2 cellular contexts compared by ENCODE assay signal in genomic region chr16:88345031-88345942, GRCh38.
TF ChIP-seq lines count a peak whose summit lies in the region.

No MANE protein-coding gene starts in this region.

TF ChIP-seq in IMR-90, 13 proteins besides CTCF, POLR2A, EP300 and RAD21 (continued from another document):
- TF ChIP-seq NFE2L2 (IDR thresholded peaks at IDR 0.05; ENCODE audit: low read depth, low read length) (no peak), RCOR1 (IDR thresholded peaks at IDR 0.05; ENCODE audit: insufficient replicate concordance, low read length) (no peak), BHLHE40 (IDR thresholded peaks at IDR 0.05; ENCODE audit: low read depth, low read length) (no peak), CHD1 (IDR thresholded peaks at IDR 0.05; ENCODE audit: low read depth, low read length) (no peak), RFX5 (IDR thresholded peaks at IDR 0.05; ENCODE audit: low read depth, low read length) (no peak), ELK1 (IDR thresholded peaks at IDR 0.05; ENCODE audit: borderline replicate concordance, low read depth, low read length) (no peak), MAFK (IDR thresholded peaks at IDR 0.05; ENCODE audit: low read depth, low read length) (no peak), MAZ (IDR thresholded peaks at IDR 0.05; ENCODE audit: borderline replicate concordance, low read depth, low read length) (no peak), MXI1 (IDR thresholded peaks at IDR 0.05; ENCODE audit: borderline replicate concordance, low read depth, low read length) (no peak), SMC3 (IDR thresholded peaks at IDR 0.05; ENCODE audit: low read depth, low read length) (no peak)

TF ChIP-seq in WTC11, 78 proteins besides CTCF, POLR2A, EP300 and RAD21 (continued from another document):
- TF ChIP-seq FOXP4 (CRISPR knock-in tag; IDR thresholded peaks at IDR 0.05): no peak
- TF ChIP-seq ZBTB21 (CRISPR knock-in tag; IDR thresholded peaks at IDR 0.05; ENCODE audit: borderline replicate concordance): no peak
- no peak for TF ChIP-seq NFYB (CRISPR knock-in tag; conservative IDR thresholded peaks at IDR 0.05; ENCODE audit: low read depth)
- no peak for TF ChIP-seq USF2 (CRISPR knock-in tag; IDR thresholded peaks at IDR 0.05)
- no peak for TF ChIP-seq JAZF1 (CRISPR knock-in tag; IDR thresholded peaks at IDR 0.05)
- TF ChIP-seq SOX15 (CRISPR knock-in tag; IDR thresholded peaks at IDR 0.05): no peak
- no peak for TF ChIP-seq E2F4 (CRISPR knock-in tag; IDR thresholded peaks at IDR 0.05; ENCODE audit: borderline replicate concordance, low read depth)
- no peak for TF ChIP-seq ZNF671 (CRISPR knock-in tag; IDR thresholded peaks at IDR 0.05)
- no peak for TF ChIP-seq SMAD3 (CRISPR knock-in tag; IDR thresholded peaks at IDR 0.05; ENCODE audit: borderline replicate concordance)
- TF ChIP-seq MYBL2 (CRISPR knock-in tag; IDR thresholded peaks at IDR 0.05): no peak
- no peak for TF ChIP-seq ETV6 (CRISPR knock-in tag; IDR thresholded peaks at IDR 0.05)
- no peak for TF ChIP-seq NR1H2 (CRISPR knock-in tag; IDR thresholded peaks at IDR 0.05)
- TF ChIP-seq EMX1 (CRISPR knock-in tag; IDR thresholded peaks at IDR 0.05): no peak
- no peak for TF ChIP-seq ESRRA (CRISPR knock-in tag; IDR thresholded peaks at IDR 0.05; ENCODE audit: borderline replicate concordance)
